8 cellular contexts compared by ENCODE assay signal in the genomic region with DNA sequence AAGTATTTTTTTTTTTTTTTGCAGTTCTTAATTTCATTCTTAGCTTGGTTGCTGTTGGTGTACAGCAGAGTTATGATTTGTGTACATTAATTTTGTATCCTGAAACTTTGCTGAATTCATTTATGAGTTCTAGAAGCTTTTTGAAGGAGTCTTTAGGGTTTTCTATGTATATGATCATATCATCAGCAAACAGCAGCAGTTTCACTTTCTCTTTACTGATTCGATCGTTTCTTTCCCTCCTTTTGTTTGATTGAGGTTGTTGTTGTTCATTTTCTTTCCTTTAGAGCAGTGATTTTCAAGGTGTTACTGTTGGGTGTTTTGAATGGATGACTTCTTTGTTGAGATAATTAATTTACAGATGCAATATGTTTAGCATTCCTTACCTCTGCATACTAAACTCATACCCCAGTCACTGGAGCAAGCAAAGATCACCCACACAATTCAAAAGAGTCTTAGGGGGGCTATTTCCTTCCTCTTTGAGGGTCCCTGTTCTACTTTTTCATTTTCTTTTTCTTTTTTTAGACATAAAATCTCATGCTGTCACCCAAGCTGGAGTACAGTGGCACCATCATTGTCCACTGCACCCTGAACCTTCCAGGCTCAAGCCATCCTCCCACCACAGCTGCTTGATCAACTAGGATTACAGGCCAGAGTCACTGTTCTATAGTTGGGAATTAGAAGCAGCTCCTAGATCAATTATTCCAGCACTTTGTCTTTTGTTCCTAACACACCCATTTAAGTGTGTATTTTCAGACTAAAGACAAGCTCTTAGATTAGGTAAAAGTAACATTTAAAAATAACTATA.
DNase-seq lines count a peak whose midpoint lies in the region; ATAC-seq and TF ChIP-seq lines count a peak whose summit lies in the region.
"Not testable (repeated sequence)": the region's sequence is repeated elsewhere in the genome, so short reads cannot be mapped to it uniquely, and the experiment has no call there.

No MANE protein-coding gene starts in this region.

- H3K36me3 ChIP-seq in BLaER1; OCI-LY3 (replicated peaks; ENCODE audit: low read depth, low read length): not testable (repeated sequence)

- not testable (repeated sequence) for H3K9me3 ChIP-seq in BLaER1; OCI-LY3 (ENCODE audit: insufficient read depth, low read length)

- H3K9me3 Mint-ChIP-seq in activated CD4-positive, alpha-beta T cell treated with anti-CD3 and anti-CD28 coated beads for 36 hours (ENCODE audit: low read depth); activated naive CD4-positive, alpha-beta T cell treated with anti-CD3 and anti-CD28 coated beads for 36 hours; dendritic cell treated with granulocyte-macrophage colony-stimulating factor and Interleukin-4, amounts not matched to agents 40 ng/mL and 50 ng/mL, for 4 days; natural killer cell treated with Interleukin-12 subunit alpha and Interleukin-12 subunit beta and Interleukin-15 and Interleukin-18, amount 100 ng/mL, for 72 hours: not testable (repeated sequence)

- POLR2A ChIA-PET in activated CD4-positive, alpha-beta T cell treated with anti-CD3 and anti-CD28 coated beads for 36 hours (lab: Charles Lee) = not testable (repeated sequence)

- H3K4me3 Mint-ChIP-seq in activated CD4-positive, alpha-beta T cell treated with anti-CD3 and anti-CD28 coated beads for 36 hours = peak overlapping the region; percentile 56
- peak overlapping the region; percentile 41 for H3K4me3 Mint-ChIP-seq in activated naive CD4-positive, alpha-beta T cell treated with anti-CD3 and anti-CD28 coated beads for 36 hours
- peak overlapping the region; percentile 51 for H3K4me3 Mint-ChIP-seq in dendritic cell treated with granulocyte-macrophage colony-stimulating factor and Interleukin-4, amounts not matched to agents 40 ng/mL and 50 ng/mL, for 4 days
- H3K4me3 Mint-ChIP-seq in natural killer cell treated with Interleukin-12 subunit alpha and Interleukin-12 subunit beta and Interleukin-15 and Interleukin-18, amount 100 ng/mL, for 72 hours = peak overlapping the region; percentile 36

- H3K27me3 ChIP-seq in BLaER1; OCI-LY3 (ENCODE audit: low read depth, low read length): not testable (repeated sequence)

- H3K4me2 ChIP-seq in BLaER1 (peak overlapping the region; percentile 72), OCI-LY3 (ENCODE audit: low read length) (peak overlapping the region; percentile 58)

- not testable (repeated sequence) for DNase-seq in activated CD4-positive, alpha-beta T cell treated with anti-CD3 and anti-CD28 coated beads for 36 hours; activated naive CD4-positive, alpha-beta T cell treated with anti-CD3 and anti-CD28 coated beads for 36 hours; natural killer cell treated with Interleukin-12 subunit alpha and Interleukin-12 subunit beta and Interleukin-15 and Interleukin-18, amount 100 ng/mL, for 72 hours (ENCODE audit: low spot score)

- peak overlapping the region; percentile 3 for H3K27ac Mint-ChIP-seq in activated CD4-positive, alpha-beta T cell treated with anti-CD3 and anti-CD28 coated beads for 36 hours
- not testable (repeated sequence) for H3K27ac Mint-ChIP-seq in activated naive CD4-positive, alpha-beta T cell treated with anti-CD3 and anti-CD28 coated beads for 36 hours; dendritic cell treated with granulocyte-macrophage colony-stimulating factor and Interleukin-4, amounts not matched to agents 40 ng/mL and 50 ng/mL, for 4 days; natural killer cell treated with Interleukin-12 subunit alpha and Interleukin-12 subunit beta and Interleukin-15 and Interleukin-18, amount 100 ng/mL, for 72 hours

- H3K4me3 ChIP-seq in BLaER1 (peak overlapping the region; percentile 56), OCI-LY3 (ENCODE audit: low read length) (peak overlapping the region; percentile 64)

- H3K9ac ChIP-seq in BLaER1 (peak overlapping the region; percentile 60; the same call in 1 of the 2 replicates), OCI-LY3 (ENCODE audit: low read length) (peak overlapping the region; percentile 43; the same call in 1 of the 2 replicates)

- not testable (repeated sequence) for H4K20me1 ChIP-seq in BLaER1; OCI-LY3 (ENCODE audit: insufficient read depth, low read length)

- H3K4me1 ChIP-seq in BLaER1; OCI-LY3 (ENCODE audit: low read length): not testable (repeated sequence)

- H3K36me3 Mint-ChIP-seq in activated CD4-positive, alpha-beta T cell treated with anti-CD3 and anti-CD28 coated beads for 36 hours (ENCODE audit: low read depth); activated naive CD4-positive, alpha-beta T cell treated with anti-CD3 and anti-CD28 coated beads for 36 hours (ENCODE audit: low read depth); dendritic cell treated with granulocyte-macrophage colony-stimulating factor and Interleukin-4, amounts not matched to agents 40 ng/mL and 50 ng/mL, for 4 days (ENCODE audit: low read depth); natural killer cell treated with Interleukin-12 subunit alpha and Interleukin-12 subunit beta and Interleukin-15 and Interleukin-18, amount 100 ng/mL, for 72 hours: not testable (repeated sequence)

- CTCF ChIA-PET in activated CD4-positive, alpha-beta T cell treated with anti-CD3 and anti-CD28 coated beads for 36 hours (lab: Charles Lee); activated naive CD4-positive, alpha-beta T cell treated with anti-CD3 and anti-CD28 coated beads for 36 hours (lab: Charles Lee): not testable (repeated sequence)

- ATAC-seq in GM18498 (IDR thresholded peaks at IDR 0.05; ENCODE audit: unreplicated experiment) (peak; percentile 47), HG03378 (IDR thresholded peaks at IDR 0.05; ENCODE audit: unreplicated experiment) (peak; percentile 49)
- not testable (repeated sequence) for ATAC-seq in activated CD4-positive, alpha-beta T cell treated with anti-CD3 and anti-CD28 coated beads for 36 hours; natural killer cell treated with Interleukin-12 subunit alpha and Interleukin-12 subunit beta and Interleukin-15 and Interleukin-18, amount 100 ng/mL, for 72 hours

- H3K27ac ChIP-seq in BLaER1 = peak overlapping the region; percentile 56
- not testable (repeated sequence) for H3K27ac ChIP-seq in OCI-LY3 (ENCODE audit: low read length)

- not testable (repeated sequence) for H3K4me1 Mint-ChIP-seq in activated CD4-positive, alpha-beta T cell treated with anti-CD3 and anti-CD28 coated beads for 36 hours; activated naive CD4-positive, alpha-beta T cell treated with anti-CD3 and anti-CD28 coated beads for 36 hours (ENCODE audit: low read depth); natural killer cell treated with Interleukin-12 subunit alpha and Interleukin-12 subunit beta and Interleukin-15 and Interleukin-18, amount 100 ng/mL, for 72 hours (ENCODE audit: low read depth in 2 of 2)
- peaks cover 13% of the 10 kb centered on the region for H3K4me1 Mint-ChIP-seq in dendritic cell treated with granulocyte-macrophage colony-stimulating factor and Interleukin-4, amounts not matched to agents 40 ng/mL and 50 ng/mL, for 4 days (ENCODE audit: low read depth)

- not testable (repeated sequence) for H3K27me3 Mint-ChIP-seq in activated CD4-positive, alpha-beta T cell treated with anti-CD3 and anti-CD28 coated beads for 36 hours; activated naive CD4-positive, alpha-beta T cell treated with anti-CD3 and anti-CD28 coated beads for 36 hours (ENCODE audit: low read depth); natural killer cell treated with Interleukin-12 subunit alpha and Interleukin-12 subunit beta and Interleukin-15 and Interleukin-18, amount 100 ng/mL, for 72 hours
- H3K27me3 Mint-ChIP-seq in dendritic cell treated with granulocyte-macrophage colony-stimulating factor and Interleukin-4, amounts not matched to agents 40 ng/mL and 50 ng/mL, for 4 days = peaks cover 11% of the 10 kb centered on the region

- not testable (repeated sequence) for H3K79me2 ChIP-seq in OCI-LY3 (ENCODE audit: low read length)

- TF ChIP-seq CTCF in OCI-LY3 (IDR thresholded peaks at IDR 0.05; ENCODE audit: low read depth, low read length) = not testable (repeated sequence)

- intact Hi-C loops in activated CD4-positive, alpha-beta T cell treated with anti-CD3 and anti-CD28 coated beads for 36 hours (cut with DNase I, micrococcal nuclease); activated naive CD4-positive, alpha-beta T cell treated with anti-CD3 and anti-CD28 coated beads for 36 hours (cut with micrococcal nuclease); dendritic cell treated with granulocyte-macrophage colony-stimulating factor and Interleukin-4, amounts not matched to agents 40 ng/mL and 50 ng/mL, for 4 days (cut with micrococcal nuclease): not testable (repeated sequence)

- peak overlapping the region; percentile 87 for H2AFZ ChIP-seq in OCI-LY3 (ENCODE audit: low read depth, low read length)
